ENCODE assay signal across 8 cellular contexts in genomic region chr20:23419995-23420901, GRCh38. TPM values are rescaled to one million over a fixed set of nuclear protein-coding genes. Genes with fewer than 3 reads are reported as not detected.
DNase-seq lines count a peak whose midpoint lies in the region; ATAC-seq and TF ChIP-seq lines count a peak whose summit lies in the region.

No MANE protein-coding gene starts in this region.

- in situ Hi-C loops in gastrocnemius medialis (cut with MboI; ENCODE audit: low sequenced_read_pairs in 4 of 4): loop anchor here in 1 of 4 donors (25.0 kb wide), 1 partner anchor 192 kb away; the partner anchor contains the start of gene CST9

- H3K36me3 ChIP-seq in gastrocnemius medialis: no peaks in the 10 kb centered on the region

- H3K9me3 Mint-ChIP-seq in T-helper 2 cell treated with Interferon-gamma antibody and Interleukin-4, amounts not matched to agents 5 μg/mL and 100 μg/mL, for 36 hours: no peaks in the 10 kb centered on the region

- no peak for TF ChIP-seq CTCF in gastrocnemius medialis (IDR thresholded peaks at IDR 0.05 in 4 of 5, conservative IDR thresholded peaks at IDR 0.05 in 1 of 5)

- H3K27ac ChIP-seq in gastrocnemius medialis: peak overlapping the region; percentile 97 to 99 (median 98)

- H3K4me1 Mint-ChIP-seq in T-helper 2 cell treated with Interferon-gamma antibody and Interleukin-4, amounts not matched to agents 5 μg/mL and 100 μg/mL, for 36 hours (ENCODE audit: low read depth): peaks cover 43% of the 10 kb centered on the region

- peaks cover 6% of the 10 kb centered on the region for H3K36me3 Mint-ChIP-seq in T-helper 2 cell treated with Interferon-gamma antibody and Interleukin-4, amounts not matched to agents 5 μg/mL and 100 μg/mL, for 36 hours (ENCODE audit: low read depth)

- H3K9me3 ChIP-seq in gastrocnemius medialis: no peaks in the 10 kb centered on the region

- intact Hi-C loops in gastrocnemius medialis (cut with DNase I; ENCODE audit: low total_unique reads): loop anchor here (1.0 to 10.0 kb wide), 3 partner anchors 70 to 365 kb away; partner anchors contain the start of genes CST3 and NXT1

- peak overlapping the region; percentile 97 for H3K4me3 Mint-ChIP-seq in T-helper 2 cell treated with Interferon-gamma antibody and Interleukin-4, amounts not matched to agents 5 μg/mL and 100 μg/mL, for 36 hours

- peak; percentile 57 to 60 for ATAC-seq in gastrocnemius medialis

- H3K4me1 ChIP-seq in gastrocnemius medialis: peaks cover 27 to 30% of the 10 kb centered on the region in 2 donors

- H3K4me3 ChIP-seq in iPS-11a (ENCODE audit: low read depth, low read length) (peak overlapping the region; percentile 93), gastrocnemius medialis (peak overlapping the region; percentile 83 to 100 (median 96))

- peaks cover 8% of the 10 kb centered on the region for H3K27me3 Mint-ChIP-seq in T-helper 2 cell treated with Interferon-gamma antibody and Interleukin-4, amounts not matched to agents 5 μg/mL and 100 μg/mL, for 36 hours (ENCODE audit: low read depth)

- peak overlapping the region; percentile 90 for H3K27ac Mint-ChIP-seq in T-helper 2 cell treated with Interferon-gamma antibody and Interleukin-4, amounts not matched to agents 5 μg/mL and 100 μg/mL, for 36 hours

- no peaks in the 10 kb centered on the region for H3K27me3 ChIP-seq in gastrocnemius medialis

- no peak for TF ChIP-seq POLR2A in gastrocnemius medialis (IDR thresholded peaks at IDR 0.05)

- DNase-seq in NCI-H2081 (lab: John Stamatoyannopoulos, UW): peak; percentile 25 to 70
- DNase-seq in NCI-H2081 treated with DMSO at 0.1 percent for 48 hours (lab: John Stamatoyannopoulos, UW): no peak
- DNase-seq in HS-27A (ENCODE audit: low read depth): peak; percentile 42
- DNase-seq in T-helper 2 cell treated with Interferon-gamma antibody and Interleukin-4, amounts not matched to agents 5 μg/mL and 100 μg/mL, for 36 hours (ENCODE audit: low spot score): peak; percentile 41
- DNase-seq in astrocyte of the hippocampus (ENCODE audit: low read depth, low spot score): peak; percentile 67
- peak in 1 of 2 donors; percentile 49 for DNase-seq in gastrocnemius medialis
- no peak for DNase-seq in NCI-H187 treated with DMSO at 0.1 percent for 48 hours (lab: John Stamatoyannopoulos, UW)

RNA-seq across cellular contexts. Expression of gene NAPB, which starts 1.0 kb away (rescaled TPM):
- 1 to 10 TPM; 3.2 to 8.3 (median 3.8) TPM for total RNA-seq in gastrocnemius medialis

RNA-seq across cellular contexts. Expression of gene CSTL1, which starts 19.2 kb away (rescaled TPM):
- not detected for total RNA-seq in gastrocnemius medialis

RNA-seq across cellular contexts. Expression of gene CST11, which starts 32.4 kb away (rescaled TPM):
- not detected for total RNA-seq in gastrocnemius medialis

RNA-seq across cellular contexts. Expression of gene GZF1, which starts 58.3 kb away (rescaled TPM):
- 10 to 100 TPM; 10.1 to 23.0 (median 13.3) TPM for total RNA-seq in gastrocnemius medialis

Comparison
In these comparisons a context has a peak if more than half of its experiments do, and no peak if none do; other contexts are left out.
1. DNase-seq: peak in NCI-H2081 (2 of 2), HS-27A (single experiment), T-helper 2 cell treated with Interferon-gamma antibody and Interleukin-4, amounts not matched to agents 5 μg/mL and 100 μg/mL, for 36 hours (single experiment) and astrocyte of the hippocampus (single experiment); none in NCI-H2081 treated with DMSO at 0.1 percent for 48 hours (single experiment) and NCI-H187 treated with DMSO at 0.1 percent for 48 hours (single experiment).